8 cellular contexts compared by ENCODE assay signal in genomic region chr7:726084-726853, GRCh38. TPM values are rescaled to one million over a fixed set of nuclear protein-coding genes. Genes with fewer than 3 reads are reported as not detected.
DNase-seq lines count a peak whose midpoint lies in the region; ATAC-seq and TF ChIP-seq lines count a peak whose summit lies in the region.

TSS of gene DNAAF5 (plus strand) at chr7:726699. CDS start at chr7:726721, 22 bp downstream.

- H3K4me3 Mint-ChIP-seq in endodermal cell (peak within 1 kb of the TSS; percentile 62), mesothelial cell of epicardium (peak within 1 kb of the TSS; percentile 74)

- H3K27me3 ChIP-seq in endodermal cell (ENCODE audit: control insufficient read depth, insufficient read depth, low read length, poor library complexity, severe bottlenecking), result no peaks in the 10 kb centered on the region

- TF ChIP-seq CTCF in endodermal cell (conservative IDR thresholded peaks at IDR 0.05), result no peak
- no peak for TF ChIP-seq CTCF in mesothelial cell of epicardium (IDR thresholded peaks at IDR 0.05; ENCODE audit: unreplicated experiment)

- H3K9ac ChIP-seq in endodermal cell (ENCODE audit: extremely low read depth, low read length, poor library complexity, severe bottlenecking), result peak within 1 kb of the TSS; percentile 12

- peak; percentile 93 for ATAC-seq in GM19467 (IDR thresholded peaks at IDR 0.05; ENCODE audit: unreplicated experiment)

- WGBS in endodermal cell (ENCODE audit: insufficient coverage in 1 of 2, insufficient read length in 1 of 2), 2 experiments, result 10 to 28% methylated on average over 14 to 56 of the region's 56 CpGs

- no peaks in the 10 kb centered on the region for H3K4me1 ChIP-seq in endodermal cell (ENCODE audit: control insufficient read depth, insufficient read depth, low read length)

- H3K27ac ChIP-seq in endodermal cell (ENCODE audit: low read depth, low read length), result no peak within 1 kb of the TSS

- H3K27ac Mint-ChIP-seq in endodermal cell (no peak within 1 kb of the TSS), mesothelial cell of epicardium (peak within 1 kb of the TSS; percentile 56)

- DNase-seq in COLO668 (lab: John Stamatoyannopoulos, UW; ENCODE audit: unreplicated experiment) (peak; percentile 98), HPDE6-E6E7 (ENCODE audit: extremely low spot score) (peak; percentile 71), NOMO-1 (lab: John Stamatoyannopoulos, UW; ENCODE audit: unreplicated experiment in 2 of 2) (peak; percentile 83 to 91), endodermal cell (peak; percentile 93), mesothelial cell of epicardium (ENCODE audit: low spot score in 2 of 2, unreplicated experiment in 2 of 2) (peak; percentile 64 to 78)
- peak; percentile 73 to 77 (median 75) for DNase-seq in activated CD8-positive, alpha-beta memory T cell treated with anti-CD3 and anti-CD28 coated beads for 48 hours (ENCODE audit: low read depth in 2 of 3, low spot score in 2 of 3)
- DNase-seq in stimulated activated CD8-positive, alpha-beta memory T cell treated with anti-CD3 and anti-CD28 coated beads, Interleukin-15, amount 100 ng/mL, for 4 hours (ENCODE audit: low read depth in 2 of 2), result peak; percentile 76 to 82

- H3K4me1 Mint-ChIP-seq in endodermal cell (peaks cover 5% of the 10 kb centered on the region), mesothelial cell of epicardium (peaks cover 19% of the 10 kb centered on the region)

- H3K36me3 Mint-ChIP-seq in endodermal cell (ENCODE audit: low read depth) (peaks cover 53% of the 10 kb centered on the region), mesothelial cell of epicardium (peaks cover 34% of the 10 kb centered on the region)

- H3K36me3 ChIP-seq in endodermal cell (ENCODE audit: control insufficient read depth, insufficient read depth, low read length), result peaks cover 26% of the 10 kb centered on the region

- H3K27me3 Mint-ChIP-seq in endodermal cell (ENCODE audit: insufficient read depth), result peaks cover 1% of the 10 kb centered on the region
- no peaks in the 10 kb centered on the region for H3K27me3 Mint-ChIP-seq in mesothelial cell of epicardium (ENCODE audit: low read depth)

- H3K4me3 ChIP-seq in endodermal cell (ENCODE audit: low read length), result peak within 1 kb of the TSS; percentile 81

- H3K9me3 Mint-ChIP-seq in endodermal cell (peaks cover 41% of the 10 kb centered on the region), mesothelial cell of epicardium (peaks cover 32% of the 10 kb centered on the region)

- H3K9me3 ChIP-seq in endodermal cell (ENCODE audit: control insufficient read depth, low read length), result peaks cover 40% of the 10 kb centered on the region

RNA-seq across cellular contexts. Expression of gene DNAAF5, which starts in this region (rescaled TPM):
- total RNA-seq in endodermal cell (10 to 100 TPM; 54.2 to 54.3 TPM), mesothelial cell of epicardium (33.9 to 39.0 TPM (median 36.9 TPM) in 3 replicates)
- polyA plus RNA-seq in endodermal cell (2013, experiment 1 of 2), result 28.7 TPM
- 27.9 TPM for polyA plus RNA-seq in endodermal cell (2013, experiment 2 of 2)
